Comparison of ENCODE assay signal across 8 cellular contexts in genomic region chr11:22192642-22193347, GRCh38. TPM values are rescaled to one million over a fixed set of nuclear protein-coding genes. Genes with fewer than 3 reads are reported as not detected.
DNase-seq lines count a peak whose midpoint lies in the region; ATAC-seq and TF ChIP-seq lines count a peak whose summit lies in the region.

Gene ANO5, plus strand, starts transcription at chr11:22193085. Its CDS starts 408 bp downstream, at chr11:22193493.

- ATAC-seq in GM21528 (IDR thresholded peaks at IDR 0.05; ENCODE audit: low FRiP score, unreplicated experiment) (peak; percentile 54), heart left ventricle (peak; percentile 89 to 94 (median 93))

- no peaks in the 10 kb centered on the region for H3K9me3 ChIP-seq in heart left ventricle

- intact Hi-C loops in heart left ventricle (cut with DNase I), result loop anchor here in 1 of 10 donors (10.0 kb wide), 1 partner anchor 52 kb away; no protein-coding TSS in a partner anchor

- DNase-seq in Daoy (ENCODE audit: low read depth) (peak; percentile 73), NCI-H1092 (lab: John Stamatoyannopoulos, UW) (peak; percentile 42), activated gamma-delta T cell (lab: John Stamatoyannopoulos, UW) (peak; percentile 10), heart left ventricle (peak; percentile 80 to 87 (median 84)), occipital lobe (lab: John Stamatoyannopoulos, UW) (peak; percentile 66), MV-4-11 (lab: John Stamatoyannopoulos, UW) (no peak), AG08395 (ENCODE audit: low spot score) (no peak)

- peak within 1 kb of the TSS; percentile 48 to 83 (median 65) for H3K4me3 ChIP-seq in heart left ventricle

- H3K27ac ChIP-seq in heart left ventricle, result peak within 1 kb of the TSS; percentile 66 to 90 (median 82)

- peaks cover 0 to 8% (median 0%) of the 10 kb centered on the region in 9 donors for H3K27me3 ChIP-seq in heart left ventricle

- H3K36me3 ChIP-seq in heart left ventricle, result no peaks in the 10 kb centered on the region

- 1 to 2% (median 1%) methylated on average over 52 to 56 of the region's 56 CpGs for WGBS in heart left ventricle, 4 donors

- peaks cover 0 to 20% (median 2%) of the 10 kb centered on the region in 12 donors for H3K4me1 ChIP-seq in heart left ventricle

- TF ChIP-seq CTCF in heart left ventricle (IDR thresholded peaks at IDR 0.05), result peak in 1 of 12 donors; percentile 1

- TF ChIP-seq POLR2A in heart left ventricle (IDR thresholded peaks at IDR 0.05), result peak; percentile 46 to 80

RNA-seq across cellular contexts. Expression of gene ANO5, which starts in this region (rescaled TPM):
- 1.3 and 1.4 TPM in 2 replicates for total RNA-seq in Daoy (2014; rRNA removed; shearing (Covaris generic))
- 10 to 100 TPM; 42.1 to 86.8 (median 61.1) TPM for total RNA-seq in heart left ventricle
- polyA plus RNA-seq in heart left ventricle, result 10 to 100 TPM in 1 of 2 donors, 1 to 10 TPM in 1; 9.6 to 13.9 TPM
- total RNA-seq in occipital lobe, result 26.8 TPM

Comparison
In these comparisons a context has a peak if more than half of its experiments do, and no peak if none do; other contexts are left out.
1. RNA of gene ANO5 (total RNA-seq): 42.1 to 86.8 TPM in heart left ventricle and 26.8 TPM in occipital lobe (single experiment); 1.3 to 1.4 TPM in Daoy; every median in the first group is over 10 times any median in the second.
2. DNase-seq: peak in Daoy (single experiment), NCI-H1092 (single experiment), activated gamma-delta T cell (single experiment), heart left ventricle (5 of 5) and occipital lobe (single experiment); none in MV-4-11 (single experiment) and AG08395 (single experiment).